8 cellular contexts compared by ENCODE assay signal in the genomic region with DNA sequence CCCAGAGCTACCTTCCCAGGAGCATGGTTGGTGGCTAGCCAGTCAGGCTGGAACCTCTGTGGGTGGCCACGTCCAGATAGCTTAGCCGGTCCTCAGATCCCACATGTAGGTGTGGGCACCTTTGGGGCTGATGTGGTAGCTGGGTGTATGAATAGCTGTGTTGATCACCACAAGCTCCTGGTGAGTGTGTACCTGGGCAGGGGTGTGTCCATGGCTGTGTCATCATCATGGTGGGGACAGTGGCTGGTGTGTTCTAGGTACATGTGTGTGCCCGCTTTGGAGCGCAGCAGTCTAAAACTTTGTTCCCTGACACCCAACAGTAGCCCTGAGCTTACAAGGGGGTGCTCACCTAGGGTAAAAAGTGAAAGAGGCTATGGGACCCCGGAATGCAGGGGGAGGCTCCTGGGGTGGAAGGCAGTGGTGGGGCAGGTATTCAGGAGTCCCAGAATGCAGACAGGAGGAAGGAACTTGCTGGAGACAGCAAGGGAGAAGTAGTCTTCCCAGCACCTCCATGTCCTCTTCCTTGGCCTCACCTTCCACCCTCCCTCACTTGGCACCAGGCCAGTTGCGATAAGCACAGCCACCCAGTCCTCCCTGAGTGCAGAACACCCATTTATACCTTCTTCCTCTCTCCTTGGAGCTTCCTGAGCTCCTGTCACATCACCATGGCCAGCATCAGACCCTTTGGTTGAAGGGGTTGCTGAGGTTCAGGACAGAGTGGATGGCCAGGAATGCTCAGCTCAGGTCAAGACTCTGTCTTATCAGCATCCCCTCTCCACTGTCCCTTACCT. TPM values are rescaled to one million over a fixed set of nuclear protein-coding genes. Genes with fewer than 3 reads are reported as not detected.
DNase-seq lines count a peak whose midpoint lies in the region; ATAC-seq and TF ChIP-seq lines count a peak whose summit lies in the region.

No MANE protein-coding gene starts in this region.

- peak; percentile 8 to 15 for ATAC-seq in activated CD4-positive, CD25-positive, alpha-beta regulatory T cell treated with anti-CD3 and anti-CD28 coated beads, Interleukin-2, amount 50 U/mL, for 24 hours
- ATAC-seq in esophagus mucosa (peak; percentile 34), HG03159 (IDR thresholded peaks at IDR 0.05; ENCODE audit: unreplicated experiment) (no peak)

- H4K91ac ChIP-seq in trophoblast cell (ENCODE audit: low read depth, low read length): no peak overlapping the region

- H3K4me1 ChIP-seq in Caco-2 (peaks cover 11% of the 10 kb centered on the region), trophoblast cell (ENCODE audit: control insufficient read depth in 1 of 2, insufficient read depth in 2 of 2, low read length in 2 of 2) (peaks cover 9 to 12% of the 10 kb centered on the region in 2 experiments), OCI-LY7 (ENCODE audit: insufficient read depth, low read length, poor library complexity, severe bottlenecking) (no peaks in the 10 kb centered on the region)

- no peak overlapping the region for H3K14ac ChIP-seq in trophoblast cell (ENCODE audit: low read length)

- peaks cover 4% of the 10 kb centered on the region for H3K27me3 Mint-ChIP-seq in Caco-2 (ENCODE audit: insufficient read depth, unreplicated experiment)

- peaks cover 17% of the 10 kb centered on the region for H3K4me1 Mint-ChIP-seq in Caco-2 (ENCODE audit: low read depth, unreplicated experiment)

- no peak overlapping the region for H2BK120ac ChIP-seq in trophoblast cell (ENCODE audit: insufficient read depth, low read length, poor library complexity)

- POLR2A ChIA-PET in Caco-2 (lab: Charles Lee) (no interaction called here), OCI-LY7 (lab: Charles Lee) (no interaction called here)

- H2AFZ ChIP-seq in trophoblast cell (ENCODE audit: insufficient read depth, low read length, poor library complexity) (no peak overlapping the region), OCI-LY7 (ENCODE audit: low read length) (no peak overlapping the region)

- H2BK5ac ChIP-seq in trophoblast cell (ENCODE audit: low read depth, low read length, poor library complexity): no peak overlapping the region

- peak overlapping the region; percentile 81 for H3K27ac Mint-ChIP-seq in Caco-2 (ENCODE audit: unreplicated experiment)

- peak overlapping the region; percentile 76 for H3K4me2 ChIP-seq in trophoblast cell (ENCODE audit: low read length)
- no peak overlapping the region for H3K4me2 ChIP-seq in OCI-LY7 (ENCODE audit: low read length)

- H2AK5ac ChIP-seq in trophoblast cell (ENCODE audit: low read length): no peak overlapping the region

- peak overlapping the region; percentile 83 for H3K4me3 Mint-ChIP-seq in Caco-2 (ENCODE audit: unreplicated experiment)

- H3K23ac ChIP-seq in trophoblast cell (ENCODE audit: low read length): no peak overlapping the region

- H3K27ac ChIP-seq in trophoblast cell (ENCODE audit: low read depth, low read length) (no peak overlapping the region), OCI-LY7 (ENCODE audit: low read depth, low read length, poor library complexity, severe bottlenecking) (no peak overlapping the region)

- H3K4ac ChIP-seq in trophoblast cell (ENCODE audit: low read depth, low read length): no peak overlapping the region

- H3K9me2 ChIP-seq in OCI-LY7 (ENCODE audit: insufficient read depth, low read length): no peaks in the 10 kb centered on the region

- DNase-seq in Caco-2: no peak
- no peak for DNase-seq in trophoblast cell
- DNase-seq in NCI-H1417 treated with DMSO at 0.1 percent for 48 hours (lab: John Stamatoyannopoulos, UW): no peak
- DNase-seq in LoVo (ENCODE audit: low spot score): no peak
- no peak for DNase-seq in OCI-LY7 (ENCODE audit: low spot score)

- no peaks in the 10 kb centered on the region for H3K36me3 ChIP-seq in Caco-2 (ENCODE audit: control insufficient read depth, insufficient read depth, low read length)
- peaks cover 14% of the 10 kb centered on the region in 2 experiments for H3K36me3 ChIP-seq in trophoblast cell (ENCODE audit: control insufficient read depth in 1 of 2, insufficient read depth in 2 of 2, low read length in 2 of 2)
- H3K36me3 ChIP-seq in OCI-LY7 (ENCODE audit: insufficient read depth, low read length): no peaks in the 10 kb centered on the region

- H3K79me1 ChIP-seq in trophoblast cell (ENCODE audit: low read length): peaks cover 6% of the 10 kb centered on the region

- TF ChIP-seq CTCF in Caco-2 (IDR thresholded peaks at IDR 0.05; ENCODE audit: insufficient read depth in 1 of 2, low read depth in 1 of 2, low read length in 1 of 2, severe bottlenecking in 1 of 2, unreplicated experiment in 1 of 2) (no peak), OCI-LY7 (conservative IDR thresholded peaks at IDR 0.05; ENCODE audit: low read length) (no peak)

- no peak overlapping the region for H4K8ac ChIP-seq in trophoblast cell (ENCODE audit: low read depth, low read length)

- no peaks in the 10 kb centered on the region for H4K20me1 ChIP-seq in OCI-LY7 (ENCODE audit: insufficient read depth, low read length)

- H3K9me3 ChIP-seq in Caco-2 (no peaks in the 10 kb centered on the region), trophoblast cell (ENCODE audit: insufficient read depth, low read depth, low read length) (peaks cover 5% of the 10 kb centered on the region), OCI-LY7 (ENCODE audit: low read length) (no peaks in the 10 kb centered on the region)

- H3K27me3 ChIP-seq in Caco-2 (replicated peaks; ENCODE audit: control insufficient read depth, insufficient read depth, low read length) (no peaks in the 10 kb centered on the region), trophoblast cell (ENCODE audit: insufficient read depth, low read length) (no peaks in the 10 kb centered on the region)

- H2BK12ac ChIP-seq in trophoblast cell (ENCODE audit: low read length): no peak overlapping the region

- H3K9me3 Mint-ChIP-seq in Caco-2 (ENCODE audit: unreplicated experiment): no peaks in the 10 kb centered on the region

- no peak overlapping the region for H3K18ac ChIP-seq in trophoblast cell (ENCODE audit: low read length)

- no TSS peak for BruUV-seq in Caco-2 (replicated peaks; lab: Mats Ljungman, UMichigan)
- BruUV-seq in OCI-LY7 (replicated peaks; lab: Mats Ljungman, UMichigan): no TSS peak

- H3K4me3 ChIP-seq in Caco-2 (ENCODE audit: low read depth, low read length): peak overlapping the region; percentile 74; the same call in 1 of the 2 replicates
- peak overlapping the region; percentile 6 for H3K4me3 ChIP-seq in trophoblast cell (ENCODE audit: low read depth, low read length)
- no peak overlapping the region for H3K4me3 ChIP-seq in OCI-LY7 (ENCODE audit: low read depth, low read length, poor library complexity, severe bottlenecking)

- no CpG with 5 or more reads among the region's 6 CpGs for WGBS in trophoblast cell (ENCODE audit: extremely low coverage, insufficient coverage, insufficient read length)

- H4K12ac ChIP-seq in trophoblast cell (ENCODE audit: low read depth, low read length): no peak overlapping the region

- no peak overlapping the region for H3K9ac ChIP-seq in trophoblast cell (ENCODE audit: low read length)

- intact Hi-C loops in Caco-2 (cut with micrococcal nuclease; ENCODE audit: unreplicated experiment) (loop anchor here (5.0 kb wide), 1 partner anchor 258 kb away; the partner anchor contains the start of genes CYB561D2 and NPRL2), OCI-LY7 (cut with micrococcal nuclease; ENCODE audit: unreplicated experiment) (loop anchor here (5.0 to 10.0 kb wide), 2 partner anchors 58 to 364 kb away; no protein-coding TSS in a partner anchor)

- CTCF ChIA-PET in Caco-2 (lab: Charles Lee): interaction anchor here (1.7 kb wide), 1 partner anchor 21 kb away, joined by 13 read pairs; no protein-coding TSS in a partner anchor
- CTCF ChIA-PET in OCI-LY7 (lab: Charles Lee; ENCODE audit: unreplicated experiment): interaction anchor here (1.7 kb wide), 1 partner anchor 39 kb away, joined by 3 read pairs; no protein-coding TSS in a partner anchor

- H3K79me2 ChIP-seq in trophoblast cell (ENCODE audit: control insufficient read depth, insufficient read depth, low read length, poor library complexity): peaks cover 3% of the 10 kb centered on the region
- H3K79me2 ChIP-seq in OCI-LY7 (ENCODE audit: insufficient read depth, low read depth, low read length): no peaks in the 10 kb centered on the region

- H3K36me3 Mint-ChIP-seq in Caco-2 (ENCODE audit: insufficient read depth, unreplicated experiment): peaks cover 17% of the 10 kb centered on the region

RNA-seq across cellular contexts. Expression of gene CISH, which starts 1.2 kb away (rescaled TPM):
- total RNA-seq in Caco-2 (2022) (2.9 and 3.4 TPM in 2 replicates), esophagus mucosa (4.8 TPM), OCI-LY7 (2022) (not detected in 2 replicates)
- polyA plus RNA-seq in trophoblast cell (2013): 5.0 and 5.2 TPM in 2 replicates
- total RNA-seq in OCI-LY7 (2014; rRNA removed; shearing (Covaris generic)): 0.05 TPM in 1 of 2 replicates, not detected in the other

RNA-seq across cellular contexts. Expression of gene MAPKAPK3, which starts 6.6 kb away (rescaled TPM):
- 40.1 and 43.5 TPM in 2 replicates for total RNA-seq in Caco-2 (2022)
- total RNA-seq in esophagus mucosa: 50.5 TPM
- 14.1 and 14.5 TPM in 2 replicates for polyA plus RNA-seq in trophoblast cell (2013)
- total RNA-seq in OCI-LY7 (2014; rRNA removed; shearing (Covaris generic)): 17.5 and 24.1 TPM in 2 replicates
- 20.3 and 25.2 TPM in 2 replicates for total RNA-seq in OCI-LY7 (2022)

RNA-seq across cellular contexts. Expression of gene HEMK1, which starts 41.1 kb away (rescaled TPM):
- total RNA-seq in Caco-2 (2022): 12.6 and 14.3 TPM in 2 replicates
- 11.0 TPM for total RNA-seq in esophagus mucosa
- polyA plus RNA-seq in trophoblast cell (2013): 10.6 and 11.1 TPM in 2 replicates
- total RNA-seq in OCI-LY7 (2014; rRNA removed; shearing (Covaris generic)): 18.9 and 19.3 TPM in 2 replicates
- 27.4 and 30.1 TPM in 2 replicates for total RNA-seq in OCI-LY7 (2022)

RNA-seq across cellular contexts. Expression of gene C3orf18, which starts 42.8 kb away (rescaled TPM):
- total RNA-seq in Caco-2 (2022): 1.6 and 2.1 TPM in 2 replicates
- 0.68 TPM for total RNA-seq in esophagus mucosa
- 1.2 TPM in 2 replicates for polyA plus RNA-seq in trophoblast cell (2013)
- 3.9 and 8.0 TPM in 2 replicates for total RNA-seq in OCI-LY7 (2014; rRNA removed; shearing (Covaris generic))
- 8.0 and 9.5 TPM in 2 replicates for total RNA-seq in OCI-LY7 (2022)
